ENCODE assay signal across 21 cellular contexts in the genomic region with DNA sequence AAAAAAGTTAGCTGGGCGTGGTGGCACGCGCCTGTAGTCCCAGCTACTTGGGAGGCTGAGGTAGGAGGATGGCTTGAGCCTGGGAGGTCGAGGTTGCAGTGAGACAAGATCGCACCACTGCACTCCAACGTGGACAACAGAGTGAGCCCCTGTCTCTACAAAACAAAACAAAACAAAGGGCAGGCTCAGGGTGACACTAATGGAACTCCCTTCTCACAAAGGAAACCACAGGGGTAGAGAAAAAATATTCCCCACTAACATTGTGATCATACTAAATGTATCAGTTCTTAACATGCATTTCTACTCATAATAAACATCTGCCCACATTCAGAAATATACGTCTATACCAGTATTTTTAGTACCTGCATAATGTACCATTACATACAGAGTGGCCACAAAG.
DNase-seq lines count a peak whose midpoint lies in the region; ATAC-seq and TF ChIP-seq lines count a peak whose summit lies in the region.
"Had no signal": no experiment of that assay in that cellular context is flagged by ENCODE, and none has a peak within 500 bp of the region (broad histone marks: within the 10 kb centered on the region; RNA-seq: fewer than 3 reads in every experiment).

No MANE protein-coding gene starts in this region.

- ATAC-seq in GM18909 (IDR thresholded peaks at IDR 0.05; ENCODE audit: poor library complexity, unreplicated experiment) (peak; percentile 47), HG03442 (IDR thresholded peaks at IDR 0.05; ENCODE audit: unreplicated experiment) (peak; percentile 63), memory B cell (ENCODE audit: low read depth) (no peak), HG02610 (IDR thresholded peaks at IDR 0.05; ENCODE audit: unreplicated experiment) (no peak), HG02763 (IDR thresholded peaks at IDR 0.05; ENCODE audit: unreplicated experiment) (no peak)
- ATAC-seq: CD8-positive, alpha-beta T cell had no signal

- H3K27ac Mint-ChIP-seq in memory B cell = peak overlapping the region; percentile 24
- H3K27ac Mint-ChIP-seq: CD8-positive, alpha-beta T cell; HFFc6 had no signal

- peaks cover 23% of the 10 kb centered on the region for H3K36me3 Mint-ChIP-seq in memory B cell

- TF ChIP-seq CTCF in GM10266 (IDR thresholded peaks at IDR 0.05; ENCODE audit: control insufficient read depth, insufficient read depth, low read depth, missing control alignments) = no peak

- H3K27me3 Mint-ChIP-seq in memory B cell = no peaks in the 10 kb centered on the region

- H3K4me1 Mint-ChIP-seq in memory B cell = peaks cover 20% of the 10 kb centered on the region

- peaks cover 3% of the 10 kb centered on the region for H3K9me3 Mint-ChIP-seq in memory B cell
- H3K9me3 Mint-ChIP-seq: HFFc6 had no signal

- H3K4me3 Mint-ChIP-seq in memory B cell = no peak overlapping the region
- H3K4me3 Mint-ChIP-seq: H9, HFFc6 had no signal

- DNase-seq in GM10266 (ENCODE audit: extremely low spot score) (peak; percentile 49), memory B cell (ENCODE audit: low spot score in 2 of 2) (no peak), NCI-H187 (lab: John Stamatoyannopoulos, UW) (no peak)
- no peak for DNase-seq in activated effector memory CD4-positive, alpha-beta T cell treated with Interleukin-2 at 50 U/mL for 16 hours
- DNase-seq: AML-193; C1 segment of cervical spinal cord; CD8-positive, alpha-beta T cell; DND-41; GM23248; H9; HFFc6; MG63; NCI-H1417 treated with DMSO at 0.1 percent for 48 hours; NCI-H1930; NCI-H69; SHP77 treated with DMSO at 0.1 percent for 48 hours; SK-N-SH had no signal

Comparison
In these comparisons a context has a peak if more than half of its experiments do, and no peak if none do; other contexts are left out.
1. ATAC-seq: peak in GM18909 (single experiment) and HG03442 (single experiment); none in memory B cell (single experiment), HG02610 (single experiment) and HG02763 (single experiment).